Comparison of ENCODE assay signal across 1 cellular context in genomic region chr1:9399510-9400424, GRCh38.
TF ChIP-seq lines count a peak whose summit lies in the region.

No MANE protein-coding gene starts in this region.

TF ChIP-seq in GM23338, 12 proteins besides CTCF, POLR2A, EP300 and RAD21 (continued from another document):
- TF ChIP-seq, protein P1, sequence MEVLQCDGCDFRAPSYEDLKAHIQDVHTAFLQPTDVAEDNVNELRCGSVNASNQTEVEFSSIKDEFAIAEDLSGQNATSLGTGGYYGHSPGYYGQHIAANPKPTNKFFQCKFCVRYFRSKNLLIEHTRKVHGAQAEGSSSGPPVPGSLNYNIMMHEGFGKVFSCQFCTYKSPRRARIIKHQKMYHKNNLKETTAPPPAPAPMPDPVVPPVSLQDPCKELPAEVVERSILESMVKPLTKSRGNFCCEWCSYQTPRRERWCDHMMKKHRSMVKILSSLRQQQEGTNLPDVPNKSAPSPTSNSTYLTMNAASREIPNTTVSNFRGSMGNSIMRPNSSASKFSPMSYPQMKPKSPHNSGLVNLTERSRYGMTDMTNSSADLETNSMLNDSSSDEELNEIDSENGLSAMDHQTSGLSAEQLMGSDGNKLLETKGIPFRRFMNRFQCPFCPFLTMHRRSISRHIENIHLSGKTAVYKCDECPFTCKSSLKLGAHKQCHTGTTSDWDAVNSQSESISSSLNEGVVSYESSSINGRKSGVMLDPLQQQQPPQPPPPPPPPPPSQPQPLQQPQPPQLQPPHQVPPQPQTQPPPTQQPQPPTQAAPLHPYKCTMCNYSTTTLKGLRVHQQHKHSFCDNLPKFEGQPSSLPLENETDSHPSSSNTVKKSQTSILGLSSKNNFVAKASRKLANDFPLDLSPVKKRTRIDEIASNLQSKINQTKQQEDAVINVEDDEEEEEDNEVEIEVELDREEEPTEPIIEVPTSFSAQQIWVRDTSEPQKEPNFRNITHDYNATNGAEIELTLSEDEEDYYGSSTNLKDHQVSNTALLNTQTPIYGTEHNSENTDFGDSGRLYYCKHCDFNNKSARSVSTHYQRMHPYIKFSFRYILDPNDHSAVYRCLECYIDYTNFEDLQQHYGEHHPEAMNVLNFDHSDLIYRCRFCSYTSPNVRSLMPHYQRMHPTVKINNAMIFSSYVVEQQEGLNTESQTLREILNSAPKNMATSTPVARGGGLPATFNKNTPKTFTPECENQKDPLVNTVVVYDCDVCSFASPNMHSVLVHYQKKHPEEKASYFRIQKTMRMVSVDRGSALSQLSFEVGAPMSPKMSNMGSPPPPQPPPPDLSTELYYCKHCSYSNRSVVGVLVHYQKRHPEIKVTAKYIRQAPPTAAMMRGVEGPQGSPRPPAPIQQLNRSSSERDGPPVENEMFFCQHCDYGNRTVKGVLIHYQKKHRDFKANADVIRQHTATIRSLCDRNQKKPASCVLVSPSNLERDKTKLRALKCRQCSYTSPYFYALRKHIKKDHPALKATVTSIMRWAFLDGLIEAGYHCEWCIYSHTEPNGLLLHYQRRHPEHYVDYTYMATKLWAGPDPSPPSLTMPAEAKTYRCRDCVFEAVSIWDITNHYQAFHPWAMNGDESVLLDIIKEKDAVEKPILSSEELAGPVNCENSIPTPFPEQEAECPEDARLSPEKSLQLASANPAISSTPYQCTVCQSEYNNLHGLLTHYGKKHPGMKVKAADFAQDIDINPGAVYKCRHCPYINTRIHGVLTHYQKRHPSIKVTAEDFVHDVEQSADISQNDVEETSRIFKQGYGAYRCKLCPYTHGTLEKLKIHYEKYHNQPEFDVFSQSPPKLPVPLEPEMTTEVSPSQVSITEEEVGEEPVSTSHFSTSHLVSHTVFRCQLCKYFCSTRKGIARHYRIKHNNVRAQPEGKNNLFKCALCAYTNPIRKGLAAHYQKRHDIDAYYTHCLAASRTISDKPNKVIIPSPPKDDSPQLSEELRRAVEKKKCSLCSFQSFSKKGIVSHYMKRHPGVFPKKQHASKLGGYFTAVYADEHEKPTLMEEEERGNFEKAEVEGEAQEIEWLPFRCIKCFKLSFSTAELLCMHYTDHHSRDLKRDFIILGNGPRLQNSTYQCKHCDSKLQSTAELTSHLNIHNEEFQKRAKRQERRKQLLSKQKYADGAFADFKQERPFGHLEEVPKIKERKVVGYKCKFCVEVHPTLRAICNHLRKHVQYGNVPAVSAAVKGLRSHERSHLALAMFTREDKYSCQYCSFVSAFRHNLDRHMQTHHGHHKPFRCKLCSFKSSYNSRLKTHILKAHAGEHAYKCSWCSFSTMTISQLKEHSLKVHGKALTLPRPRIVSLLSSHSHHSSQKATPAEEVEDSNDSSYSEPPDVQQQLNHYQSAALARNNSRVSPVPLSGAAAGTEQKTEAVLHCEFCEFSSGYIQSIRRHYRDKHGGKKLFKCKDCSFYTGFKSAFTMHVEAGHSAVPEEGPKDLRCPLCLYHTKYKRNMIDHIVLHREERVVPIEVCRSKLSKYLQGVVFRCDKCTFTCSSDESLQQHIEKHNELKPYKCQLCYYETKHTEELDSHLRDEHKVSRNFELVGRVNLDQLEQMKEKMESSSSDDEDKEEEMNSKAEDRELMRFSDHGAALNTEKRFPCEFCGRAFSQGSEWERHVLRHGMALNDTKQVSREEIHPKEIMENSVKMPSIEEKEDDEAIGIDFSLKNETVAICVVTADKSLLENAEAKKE (CRISPR knock-in tag; IDR thresholded peaks at IDR 0.05) = no peak
- no peak for TF ChIP-seq JUNB (IDR thresholded peaks at IDR 0.05; ENCODE audit: unreplicated experiment)
- no peak for TF ChIP-seq EZH2 (IDR thresholded peaks at IDR 0.05; ENCODE audit: low read depth, unreplicated experiment)
- TF ChIP-seq, protein P2, sequence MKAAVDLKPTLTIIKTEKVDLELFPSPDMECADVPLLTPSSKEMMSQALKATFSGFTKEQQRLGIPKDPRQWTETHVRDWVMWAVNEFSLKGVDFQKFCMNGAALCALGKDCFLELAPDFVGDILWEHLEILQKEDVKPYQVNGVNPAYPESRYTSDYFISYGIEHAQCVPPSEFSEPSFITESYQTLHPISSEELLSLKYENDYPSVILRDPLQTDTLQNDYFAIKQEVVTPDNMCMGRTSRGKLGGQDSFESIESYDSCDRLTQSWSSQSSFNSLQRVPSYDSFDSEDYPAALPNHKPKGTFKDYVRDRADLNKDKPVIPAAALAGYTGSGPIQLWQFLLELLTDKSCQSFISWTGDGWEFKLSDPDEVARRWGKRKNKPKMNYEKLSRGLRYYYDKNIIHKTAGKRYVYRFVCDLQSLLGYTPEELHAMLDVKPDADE (IDR thresholded peaks at IDR 0.05) = no peak
- TF ChIP-seq REST (IDR thresholded peaks at IDR 0.05; ENCODE audit: unreplicated experiment) = no peak
- no peak for TF ChIP-seq POLR2AphosphoS5 (IDR thresholded peaks at IDR 0.05; ENCODE audit: low read depth)
- no peak for TF ChIP-seq STAT1 (IDR thresholded peaks at IDR 0.05; ENCODE audit: unreplicated experiment)
